In the genomic region with DNA sequence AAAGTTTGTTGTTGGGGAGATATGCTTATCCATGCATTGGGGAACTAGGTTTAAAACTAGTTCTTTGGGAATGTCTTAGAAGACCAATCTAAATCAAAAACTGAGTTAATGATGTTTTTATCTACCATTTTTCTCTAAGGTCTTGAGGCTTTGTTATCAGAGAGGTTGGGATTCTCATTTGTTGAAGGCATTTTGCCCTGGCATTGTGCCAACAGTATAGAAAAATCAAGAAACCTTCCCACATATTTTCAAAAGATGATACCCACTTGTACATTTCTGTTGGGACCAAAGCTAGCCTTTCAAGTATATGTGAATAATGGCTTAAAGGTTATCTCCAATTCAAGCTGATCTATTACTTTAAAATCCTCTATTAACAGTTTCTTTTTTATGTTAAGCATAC, we compare ENCODE assay signal across 29 cellular contexts.
"Had no signal": no experiment of that assay in that cellular context is flagged by ENCODE, and none has a peak within 500 bp of the region (broad histone marks: within the 10 kb centered on the region; RNA-seq: fewer than 3 reads in every experiment).

No MANE protein-coding gene starts in this region.

- H3K27me3 ChIP-seq: neutrophil, pancreas, stomach, thyroid gland, tibial nerve, upper lobe of left lung, vagina had no signal

- H3K36me3 Mint-ChIP-seq: natural killer cell treated with Interleukin-12 subunit alpha and Interleukin-12 subunit beta and Interleukin-15 and Interleukin-18, amount 100 ng/mL, for 72 hours; stimulated activated effector memory CD8-positive, alpha-beta T cell treated with anti-CD3 and anti-CD28 coated beads, Interleukin-12 subunit alpha, Interleukin-12 subunit beta, amount 100 ng/mL, for 72 hours; stimulated activated naive B cell treated with anti-CD40 and anti-IgM and Interleukin-4, amounts not matched to agents 10 μg/mL and 1 μg/mL and 100 μg/mL, for 72 hours had no signal

- H3K27me3 Mint-ChIP-seq: natural killer cell treated with Interleukin-12 subunit alpha and Interleukin-12 subunit beta and Interleukin-15 and Interleukin-18, amount 100 ng/mL, for 72 hours; stimulated activated naive CD8-positive, alpha-beta T cell treated with anti-CD3 and anti-CD28 coated beads, Interleukin-15, Interleukin-2, amounts not matched to agents 100 ng/mL and 50 ng/mL, for 24 hours had no signal

- H3K36me3 ChIP-seq: neutrophil, pancreas, prostate gland, spleen, stomach, thoracic aorta, thyroid gland, tibial nerve, upper lobe of left lung, vagina had no signal

- H3K4me2 ChIP-seq: smooth muscle cell had no signal

- H3K9me3 ChIP-seq: neutrophil, pancreas, prostate gland, thoracic aorta, thyroid gland, vagina had no signal

- H3K4me3 Mint-ChIP-seq: naive thymus-derived CD8-positive, alpha-beta T cell; natural killer cell treated with Interleukin-12 subunit alpha and Interleukin-12 subunit beta and Interleukin-15 and Interleukin-18, amount 100 ng/mL, for 72 hours; nephron progenitor cell; neural crest cell; stimulated activated effector memory CD8-positive, alpha-beta T cell treated with anti-CD3 and anti-CD28 coated beads, Interleukin-12 subunit alpha, Interleukin-12 subunit beta, amount 100 ng/mL, for 72 hours; stimulated activated naive B cell treated with anti-CD40 and anti-IgM and Interleukin-4, amounts not matched to agents 10 μg/mL and 1 μg/mL and 100 μg/mL, for 72 hours; stimulated activated naive CD8-positive, alpha-beta T cell treated with anti-CD3 and anti-CD28 coated beads, Interleukin-15, Interleukin-2, amounts not matched to agents 100 ng/mL and 50 ng/mL, for 24 hours had no signal

- H3K4me3 ChIP-seq: pancreas, prostate gland, skin epidermis, smooth muscle cell, spleen, stomach, thoracic aorta, thyroid gland, tibial nerve, upper lobe of left lung, vagina had no signal

- DNase-seq: naive thymus-derived CD8-positive, alpha-beta T cell; nephron progenitor cell; nucleus accumbens; pancreas; right cardiac atrium; spleen; stimulated activated CD4-positive, alpha-beta T cell treated with anti-CD3 and anti-CD28 coated beads, Interleukin-12 subunit alpha, Interleukin-12 subunit beta, amount 100 ng/mL, for 4 hours; stimulated activated CD4-positive, alpha-beta T cell treated with anti-CD3 and anti-CD28 coated beads, Interleukin-2, amount 100 ng/mL, for 24 hours; stimulated activated CD4-positive, alpha-beta T cell treated with anti-CD3 and anti-CD28 coated beads, Interleukin-2, amount 100 ng/mL, for 48 hours; stimulated activated CD4-positive, alpha-beta T cell treated with anti-CD3 and anti-CD28 coated beads, Interleukin-4, amount 100 ng/mL, for 24 hours; stimulated activated naive B cell treated with anti-CD40 and anti-IgM and Interleukin-4, amounts not matched to agents 10 μg/mL and 1 μg/mL and 100 μg/mL, for 72 hours; stimulated activated naive CD4-positive, alpha-beta T cell treated with Interleukin-2 at 50 U/mL for 16 hours; stomach; thyroid gland; trophoblast cell; upper lobe of left lung had no signal

- ATAC-seq: naive thymus-derived CD8-positive, alpha-beta T cell; natural killer cell treated with Interleukin-12 subunit alpha and Interleukin-12 subunit beta and Interleukin-15 and Interleukin-18, amount 100 ng/mL, for 72 hours; pancreas; right cardiac atrium; sciatic nerve; stimulated activated effector memory CD8-positive, alpha-beta T cell treated with anti-CD3 and anti-CD28 coated beads, Interleukin-12 subunit alpha, Interleukin-12 subunit beta, amount 100 ng/mL, for 72 hours; stimulated activated naive B cell treated with anti-CD40 and anti-IgM and Interleukin-4, amounts not matched to agents 10 μg/mL and 1 μg/mL and 100 μg/mL, for 72 hours had no signal

- H3K4me1 ChIP-seq: pancreas, prostate gland, spleen, stomach, thyroid gland, tibial nerve, upper lobe of left lung, vagina had no signal

- FAIRE-seq: pancreas, urothelium cell line had no signal

- H3K9me3 Mint-ChIP-seq: stimulated activated naive CD8-positive, alpha-beta T cell treated with anti-CD3 and anti-CD28 coated beads, Interleukin-15, Interleukin-2, amounts not matched to agents 100 ng/mL and 50 ng/mL, for 24 hours had no signal

- H3K27ac ChIP-seq: neutrophil, pancreas, prostate gland, skin epidermis, spleen, stomach, thoracic aorta, thyroid gland, tibial nerve, upper lobe of left lung, vagina had no signal

- H3K27ac Mint-ChIP-seq: naive thymus-derived CD8-positive, alpha-beta T cell; natural killer cell treated with Interleukin-12 subunit alpha and Interleukin-12 subunit beta and Interleukin-15 and Interleukin-18, amount 100 ng/mL, for 72 hours; nephron progenitor cell; stimulated activated effector memory CD8-positive, alpha-beta T cell treated with anti-CD3 and anti-CD28 coated beads, Interleukin-12 subunit alpha, Interleukin-12 subunit beta, amount 100 ng/mL, for 72 hours; stimulated activated naive B cell treated with anti-CD40 and anti-IgM and Interleukin-4, amounts not matched to agents 10 μg/mL and 1 μg/mL and 100 μg/mL, for 72 hours; stimulated activated naive CD8-positive, alpha-beta T cell treated with anti-CD3 and anti-CD28 coated beads, Interleukin-15, Interleukin-2, amounts not matched to agents 100 ng/mL and 50 ng/mL, for 24 hours had no signal

- H3K4me1 Mint-ChIP-seq: naive thymus-derived CD8-positive, alpha-beta T cell; neural crest cell; stimulated activated effector memory CD8-positive, alpha-beta T cell treated with anti-CD3 and anti-CD28 coated beads, Interleukin-12 subunit alpha, Interleukin-12 subunit beta, amount 100 ng/mL, for 72 hours; stimulated activated naive B cell treated with anti-CD40 and anti-IgM and Interleukin-4, amounts not matched to agents 10 μg/mL and 1 μg/mL and 100 μg/mL, for 72 hours had no signal
